In the genomic region with DNA sequence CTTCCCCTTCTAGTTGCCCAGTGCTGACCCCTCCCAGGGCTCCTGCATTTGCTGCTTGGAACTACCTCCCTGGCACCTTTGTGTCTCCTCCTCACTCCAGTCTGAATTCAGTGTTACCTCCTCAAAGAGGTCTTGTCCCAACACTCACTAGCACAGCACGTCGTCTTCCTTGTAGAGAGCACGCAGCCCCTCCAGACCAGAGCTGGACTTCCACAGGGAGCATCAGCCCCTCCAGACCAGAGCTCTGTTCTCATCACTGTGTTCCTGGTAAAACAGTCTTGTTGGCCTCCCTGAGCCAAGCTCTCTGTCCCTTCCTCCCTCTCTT, we compare ENCODE assay signal across 13 cellular contexts. TPM values are rescaled to one million over a fixed set of nuclear protein-coding genes. Genes with fewer than 3 reads are reported as not detected.
A peak's percentile ranks its signal among the peaks of the same experiment; 100 is the strongest.
DNase-seq lines count a peak whose midpoint lies in the region; ATAC-seq and TF ChIP-seq lines count a peak whose summit lies in the region.
"Had no signal": no experiment of that assay in that cellular context is flagged by ENCODE, and none has a peak within 500 bp of the region (broad histone marks: within the 10 kb centered on the region; RNA-seq: fewer than 3 reads in every experiment).

No MANE protein-coding gene starts in this region.

- H2BK15ac ChIP-seq in H9 (ENCODE audit: low read depth, low read length): no peak overlapping the region

- no peak overlapping the region for H3K27ac ChIP-seq in H9 (ENCODE audit: insufficient read length, low read depth, low read length)
- H3K27ac ChIP-seq: sigmoid colon had no signal

- no peak overlapping the region; a peak in 1 of 7 replicates for H3K27ac Mint-ChIP-seq in H9
- H3K27ac Mint-ChIP-seq in immature natural killer cell: peak overlapping the region in 2 of 6 donors; percentile 7 to 29
- H3K27ac Mint-ChIP-seq: CD4-positive, alpha-beta T cell had no signal

- no peak overlapping the region for H3K56ac ChIP-seq in H9 (ENCODE audit: insufficient read length, low read depth, low read length)

- H3K79me1 ChIP-seq in H9 (ENCODE audit: insufficient read depth, low read depth, low read length, poor library complexity, severe bottlenecking): no peaks in the 10 kb centered on the region

- TF ChIP-seq CTCF in BE2C (IDR thresholded peaks at IDR 0.05; ENCODE audit: low read depth, low read length) (no peak), H9 (conservative IDR thresholded peaks at IDR 0.05) (no peak)

- no peak overlapping the region for H2BK5ac ChIP-seq in H9 (ENCODE audit: insufficient read length, low read length)

- WGBS in H9 (ENCODE audit: extremely low coverage, insufficient read length, low lambda C conversion rate): no CpG with 5 or more reads among the region's 3 CpGs

- H3K36me3 ChIP-seq in BE2C: no peaks in the 10 kb centered on the region
- H3K36me3 ChIP-seq: HAP-1, sigmoid colon had no signal

- no peaks in the 10 kb centered on the region; a peak in 1 of 5 replicates for H3K9me3 Mint-ChIP-seq in H9
- H3K9me3 Mint-ChIP-seq in immature natural killer cell: no peaks in the 10 kb centered on the region
- H3K9me3 Mint-ChIP-seq: CD4-positive, alpha-beta T cell had no signal

- H3K18ac ChIP-seq in H9 (ENCODE audit: insufficient read length, low read depth, low read length): no peak overlapping the region

- H2BK12ac ChIP-seq in H9 (ENCODE audit: insufficient read length, low read depth, low read length): no peak overlapping the region

- H2AFZ ChIP-seq in H9 (ENCODE audit: low read length): no peak overlapping the region

- H3K23ac ChIP-seq in H9 (ENCODE audit: insufficient read length, low read depth, low read length): no peak overlapping the region

- no peaks in the 10 kb centered on the region for H3K9me3 ChIP-seq in BE2C
- no peaks in the 10 kb centered on the region for H3K9me3 ChIP-seq in H9 (ENCODE audit: control insufficient read depth, low read depth, low read length)
- H3K9me3 ChIP-seq: HAP-1, sigmoid colon had no signal

- peaks cover 19% of the 10 kb centered on the region for H3K23me2 ChIP-seq in H9 (ENCODE audit: insufficient read length, low read depth, low read length, poor library complexity, severe bottlenecking)

- no peak overlapping the region for H4K8ac ChIP-seq in H9 (replicated peaks; ENCODE audit: insufficient read length, low read depth, low read length)

- no peak overlapping the region for H2BK120ac ChIP-seq in H9 (ENCODE audit: low read depth, low read length, poor library complexity, severe bottlenecking)

- H4K20me1 ChIP-seq in H9 (ENCODE audit: control insufficient read depth, insufficient read depth, insufficient read length): no peaks in the 10 kb centered on the region

- H3K79me2 ChIP-seq in H9 (ENCODE audit: insufficient read depth, low read length): no peaks in the 10 kb centered on the region

- H2AK5ac ChIP-seq in H9 (ENCODE audit: insufficient read length, low read length): no peak overlapping the region

- peak overlapping the region; percentile 60 for H3K4me3 ChIP-seq in BE2C (ENCODE audit: low read depth, low read length)
- H3K4me3 ChIP-seq: HAP-1 had no signal

- H3K4me1 Mint-ChIP-seq in H9: peaks cover 46 to 47% of the 10 kb centered on the region in 2 experiments
- peaks cover 16 to 23% of the 10 kb centered on the region in 2 donors for H3K4me1 Mint-ChIP-seq in immature natural killer cell

- DNase-seq in BE2C (peak; percentile 30), H9 (peak; percentile 57), SW480 (ENCODE audit: low spot score) (peak; percentile 26), immature natural killer cell (no peak), NCI-H187 treated with DMSO at 0.1 percent for 48 hours (lab: John Stamatoyannopoulos, UW) (no peak), GM03348 (ENCODE audit: low spot score) (no peak)
- DNase-seq: GF-D8, NCI-H2171 treated with DMSO at 0.1 percent for 48 hours, sigmoid colon had no signal

- H3K4me1 ChIP-seq in BE2C: peaks cover 37% of the 10 kb centered on the region
- peaks cover 11% of the 10 kb centered on the region; the same call in 1 of the 2 replicates for H3K4me1 ChIP-seq in H9 (ENCODE audit: insufficient read depth, low read length)

- no peak overlapping the region for H4K91ac ChIP-seq in H9 (ENCODE audit: insufficient read length, low read depth, low read length)

- H3K27me3 ChIP-seq in BE2C: no peaks in the 10 kb centered on the region
- H3K27me3 ChIP-seq in H9 (ENCODE audit: insufficient read depth, low read length): no peaks in the 10 kb centered on the region; the same call in 1 of the 2 replicates

- H3K27me3 Mint-ChIP-seq in H9 (ENCODE audit: low read depth) (peaks cover 69% of the 10 kb centered on the region), immature natural killer cell (ENCODE audit: low read depth in 3 of 3) (peaks cover 4 to 15% (median 9%) of the 10 kb centered on the region in 3 donors)

- H3K14ac ChIP-seq in H9 (ENCODE audit: insufficient read depth, low read length): no peak overlapping the region; the same call in 1 of the 2 replicates

- no peak overlapping the region for H4K5ac ChIP-seq in H9 (ENCODE audit: insufficient read length, low read depth, low read length)

- H3K4ac ChIP-seq in H9 (ENCODE audit: low read depth, low read length): no peak overlapping the region

- no peak overlapping the region for H3K9ac ChIP-seq in H9 (ENCODE audit: extremely low read depth, insufficient read length, low read length)

- peak overlapping the region; percentile 73 for H3K4me2 ChIP-seq in H9 (ENCODE audit: insufficient read depth, insufficient read length, low read length)

- H3T11ph ChIP-seq in H9 (ENCODE audit: low read length): no peak overlapping the region

- ATAC-seq in GM18861 (IDR thresholded peaks at IDR 0.05; ENCODE audit: unreplicated experiment) (no peak), GM21619 (IDR thresholded peaks at IDR 0.05; ENCODE audit: unreplicated experiment) (no peak)

- H3K36me3 Mint-ChIP-seq in H9 (ENCODE audit: insufficient read depth in 1 of 3, low read depth in 3 of 3) (no peaks in the 10 kb centered on the region), immature natural killer cell (peaks cover 0 to 5% (median 0%) of the 10 kb centered on the region in 3 donors)

- no peak overlapping the region for H2BK20ac ChIP-seq in H9 (ENCODE audit: low read depth, low read length, poor library complexity, severe bottlenecking)

- peak overlapping the region; percentile 53 to 75 for H3K4me3 Mint-ChIP-seq in H9
- H3K4me3 Mint-ChIP-seq in immature natural killer cell: peak overlapping the region; percentile 46 to 80 (median 67)
- H3K4me3 Mint-ChIP-seq: CD4-positive, alpha-beta T cell had no signal

RNA-seq across cellular contexts. Expression of a gene that starts 27.8 kb away (rescaled TPM):
- 26.1 TPM for polyA plus RNA-seq in BE2C (2012; ENCODE audit: insufficient read depth, insufficient read length, low read depth)
- 4.6 and 4.9 TPM in 2 replicates for total RNA-seq in H9 (2021)
- polyA plus RNA-seq in immature natural killer cell: not detected

Comparison
In these comparisons a context has a peak if more than half of its experiments do, and no peak if none do; other contexts are left out.
1. DNase-seq: peak in BE2C (single experiment), H9 (single experiment) and SW480 (single experiment); none in immature natural killer cell (0 of 3), NCI-H187 treated with DMSO at 0.1 percent for 48 hours (single experiment) and GM03348 (single experiment).